ENCODE assay signal across 1 cellular context in genomic region chr10:126929391-126929790, GRCh38.
A peak's percentile ranks its signal among the peaks of the same experiment; 100 is the strongest.
TF ChIP-seq lines count a peak whose summit lies in the region.

No MANE protein-coding gene starts in this region.

TF ChIP-seq in HepG2, 621 proteins besides CTCF, POLR2A, EP300 and RAD21:
- no peak for TF ChIP-seq BRD4 (CRISPR knock-in tag; IDR thresholded peaks at IDR 0.05)
- TF ChIP-seq HNF4A (CRISPR knock-in tag; IDR thresholded peaks at IDR 0.05) = peak; percentile 30; the same call in 1 of the 2 replicates
